Comparison of ENCODE assay signal across 9 cellular contexts in the genomic region with DNA sequence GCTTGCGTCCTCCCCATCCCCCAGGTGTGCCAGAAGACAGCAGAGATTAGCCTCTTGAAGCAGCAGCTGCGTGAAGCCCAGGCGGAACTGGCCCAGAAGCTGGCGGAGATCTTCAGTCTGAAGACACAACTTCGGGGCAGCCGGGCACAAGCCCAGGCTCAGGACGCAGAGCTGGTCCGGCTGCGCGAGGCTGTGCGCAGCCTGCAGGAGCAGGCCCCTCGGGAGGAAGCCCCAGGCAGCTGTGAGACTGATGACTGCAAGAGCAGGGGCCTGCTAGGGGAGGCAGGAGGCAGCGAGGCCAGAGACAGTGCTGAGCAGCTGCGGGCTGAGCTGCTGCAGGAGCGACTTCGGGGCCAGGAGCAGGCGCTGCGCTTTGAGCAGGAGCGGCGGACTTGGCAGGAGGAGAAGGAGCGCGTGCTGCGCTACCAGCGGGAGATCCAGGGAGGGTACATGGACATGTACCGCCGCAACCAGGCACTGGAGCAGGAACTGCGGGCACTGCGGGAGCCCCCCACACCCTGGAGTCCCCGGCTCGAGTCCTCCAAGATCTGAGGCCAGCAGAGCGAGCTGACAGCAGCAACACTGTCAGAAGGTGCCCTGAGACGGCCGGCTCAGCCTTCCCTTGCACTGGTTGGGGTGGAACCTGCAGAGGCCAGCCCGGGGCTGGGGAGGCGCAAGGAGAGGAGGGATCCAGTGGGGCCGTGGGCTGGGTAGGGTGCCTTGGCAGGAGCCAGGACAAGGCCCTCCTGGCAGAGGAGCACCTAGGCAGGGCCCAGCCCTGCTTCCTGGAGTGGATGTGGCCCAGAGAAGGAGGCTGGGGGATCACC. TPM values are rescaled to one million over a fixed set of nuclear protein-coding genes. Genes with fewer than 3 reads are reported as not detected.
DNase-seq lines count a peak whose midpoint lies in the region; ATAC-seq and TF ChIP-seq lines count a peak whose summit lies in the region.
"Had no signal": no experiment of that assay in that cellular context is flagged by ENCODE, and none has a peak within 500 bp of the region (broad histone marks: within the 10 kb centered on the region; RNA-seq: fewer than 3 reads in every experiment).

No MANE protein-coding gene starts in this region.

- DNase-seq in GM23248: peak; percentile 57
- peak; percentile 39 for DNase-seq in lower lobe of right lung
- no peak for DNase-seq in A673 (ENCODE audit: low spot score)
- DNase-seq in activated gamma-delta T cell (lab: John Stamatoyannopoulos, UW): no peak
- DNase-seq in HuH-7 (ENCODE audit: low spot score): no peak

- CTCF ChIA-PET in A673 (lab: Charles Lee): interaction anchor here (0.5 kb wide), 1 partner anchor 1255 kb away, joined by 5 read pairs; no protein-coding TSS in a partner anchor

- TF ChIP-seq CTCF in SU-DHL-6 (IDR thresholded peaks at IDR 0.05; ENCODE audit: insufficient read depth, low read length, poor library complexity, severe bottlenecking) (no peak), lower lobe of right lung (IDR thresholded peaks at IDR 0.05) (no peak), A673 (conservative IDR thresholded peaks at IDR 0.05; ENCODE audit: low read depth, low read length) (no peak)

- BruUV-seq in A673 (replicated peaks; lab: Mats Ljungman, UMichigan): no TSS peak

- H4K20me1 ChIP-seq in BLaER1 treated with 17β-estradiol and CSF1 and Interleukin-3, amounts not matched to agents 10 nM and 100 nM: peaks cover 0 to 71% (median 12%) of the 10 kb centered on the region in 11 experiments; a peak in 10 of 22 replicates
- no peaks in the 10 kb centered on the region for H4K20me1 ChIP-seq in GM23248 (ENCODE audit: insufficient read depth)
- no peaks in the 10 kb centered on the region for H4K20me1 ChIP-seq in SU-DHL-6 (ENCODE audit: low read depth, low read length)

- POLR2A ChIA-PET in A673 (lab: Charles Lee; ENCODE audit: low non-redundant PET): no interaction called here

- no peaks in the 10 kb centered on the region for H3K79me2 ChIP-seq in GM23248 (ENCODE audit: insufficient read depth)
- H3K79me2 ChIP-seq in SU-DHL-6 (ENCODE audit: insufficient read depth, low read length): peaks cover 26% of the 10 kb centered on the region

- peak overlapping the region; percentile 81 to 100 (median 99) for H3K4me2 ChIP-seq in BLaER1 treated with 17β-estradiol and CSF1 and Interleukin-3, amounts not matched to agents 10 nM and 100 nM
- H3K4me2 ChIP-seq in GM23248 (ENCODE audit: unreplicated experiment): peak overlapping the region; percentile 81
- peak overlapping the region; percentile 42 for H3K4me2 ChIP-seq in SU-DHL-6 (ENCODE audit: low read depth, low read length, poor library complexity, severe bottlenecking)
- H3K4me2 ChIP-seq: PC-9 had no signal

- H3K27ac ChIP-seq in BLaER1 treated with 17β-estradiol and CSF1 and Interleukin-3, amounts not matched to agents 10 nM and 100 nM: peak overlapping the region in 8 of 11 experiments; percentile 39 to 94 (median 79); a peak in 16 of 22 replicates
- H3K27ac ChIP-seq in GM23248 (no peak overlapping the region), SU-DHL-6 (ENCODE audit: low read depth, low read length) (peak overlapping the region; percentile 94), lower lobe of right lung (peak overlapping the region; percentile 4), A673 (ENCODE audit: low read depth, low read length, poor library complexity, severe bottlenecking) (no peak overlapping the region)
- H3K27ac ChIP-seq: PC-9 had no signal

- 18 to 20% methylated on average over 34 to 35 of the region's 36 CpGs for WGBS in GM23248 (ENCODE audit: low coverage in 1 of 2, low lambda C conversion rate in 2 of 2, missing lambda C conversion rate in 2 of 2), 2 experiments

- H3K4me3 ChIP-seq in BLaER1 treated with 17β-estradiol and CSF1 and Interleukin-3, amounts not matched to agents 10 nM and 100 nM: peak overlapping the region; percentile 20 to 61 (median 44); a peak in 17 of 20 replicates
- peak overlapping the region; percentile 52 for H3K4me3 ChIP-seq in GM23248
- no peak overlapping the region for H3K4me3 ChIP-seq in SU-DHL-6 (ENCODE audit: insufficient read depth, low read length, poor library complexity, severe bottlenecking)
- H3K4me3 ChIP-seq in lower lobe of right lung: no peak overlapping the region
- H3K4me3 ChIP-seq in A673 (ENCODE audit: low read depth, low read length, poor library complexity, severe bottlenecking): no peak overlapping the region
- H3K4me3 ChIP-seq: PC-9 had no signal

- in situ Hi-C loops in GM23248 (cut with MboI): no loop called here

- peaks cover 63 to 97% (median 94%) of the 10 kb centered on the region in 10 experiments for H3K4me1 ChIP-seq in BLaER1 treated with 17β-estradiol and CSF1 and Interleukin-3, amounts not matched to agents 10 nM and 100 nM
- H3K4me1 ChIP-seq in GM23248 (ENCODE audit: insufficient read depth) (no peaks in the 10 kb centered on the region), lower lobe of right lung (peaks cover 19% of the 10 kb centered on the region), A673 (ENCODE audit: insufficient read depth, low read length, poor library complexity, severe bottlenecking) (peaks cover 1% of the 10 kb centered on the region)

- H3K9me2 ChIP-seq in GM23248 (ENCODE audit: insufficient read depth): no peaks in the 10 kb centered on the region
- no peaks in the 10 kb centered on the region for H3K9me2 ChIP-seq in SU-DHL-6 (replicated peaks; ENCODE audit: insufficient read depth, low read length)

- no peaks in the 10 kb centered on the region for H3K9me3 ChIP-seq in BLaER1 treated with 17β-estradiol and CSF1 and Interleukin-3, amounts not matched to agents 10 nM and 100 nM (replicated peaks in 1 of 11)
- no peaks in the 10 kb centered on the region for H3K9me3 ChIP-seq in GM23248 (ENCODE audit: low read depth)
- H3K9me3 ChIP-seq in SU-DHL-6 (ENCODE audit: insufficient read depth, low read length): no peaks in the 10 kb centered on the region
- no peaks in the 10 kb centered on the region for H3K9me3 ChIP-seq in lower lobe of right lung
- no peaks in the 10 kb centered on the region for H3K9me3 ChIP-seq in A673 (ENCODE audit: low read depth, low read length, poor library complexity, severe bottlenecking)

- H3K9ac ChIP-seq in BLaER1 treated with 17β-estradiol and CSF1 and Interleukin-3, amounts not matched to agents 10 nM and 100 nM: peak overlapping the region in 9 of 11 experiments; percentile 34 to 86 (median 65); a peak in 17 of 22 replicates
- H3K9ac ChIP-seq in GM23248: peak overlapping the region; percentile 13; the same call in 1 of the 2 replicates
- H3K9ac ChIP-seq in SU-DHL-6 (ENCODE audit: low read length): peak overlapping the region; percentile 47

- peak overlapping the region; percentile 74 for H2AFZ ChIP-seq in GM23248
- H2AFZ ChIP-seq in SU-DHL-6 (ENCODE audit: low read depth, low read length, severe bottlenecking): no peak overlapping the region
- H2AFZ ChIP-seq: PC-9 had no signal

- 0 out of 22 replicates have a peak, but pooled peaks cover 0 to 6% (median 0%) of the 10 kb centered on the region in 11 experiments for H3K36me3 ChIP-seq in BLaER1 treated with 17β-estradiol and CSF1 and Interleukin-3, amounts not matched to agents 10 nM and 100 nM
- H3K36me3 ChIP-seq in GM23248 (ENCODE audit: low read depth) (no peaks in the 10 kb centered on the region), SU-DHL-6 (ENCODE audit: low read length) (no peaks in the 10 kb centered on the region), lower lobe of right lung (no peaks in the 10 kb centered on the region), A673 (ENCODE audit: insufficient read depth, low read length, poor library complexity, severe bottlenecking) (no peaks in the 10 kb centered on the region)

- H3F3A ChIP-seq in GM23248 (ENCODE audit: insufficient read depth) (no peaks in the 10 kb centered on the region), SU-DHL-6 (ENCODE audit: insufficient read depth) (peaks cover 48% of the 10 kb centered on the region)

- H3K27me3 ChIP-seq in BLaER1 treated with 17β-estradiol and CSF1 and Interleukin-3, amounts not matched to agents 10 nM and 100 nM: peaks cover 0 to 57% (median 0%) of the 10 kb centered on the region in 11 experiments; a peak in 5 of 22 replicates
- 0 out of 2 replicates have a peak, but pooled peaks cover 3% of the 10 kb centered on the region for H3K27me3 ChIP-seq in GM23248 (replicated peaks; ENCODE audit: insufficient read depth)
- H3K27me3 ChIP-seq in SU-DHL-6 (ENCODE audit: low read length): no peaks in the 10 kb centered on the region
- peaks cover 14% of the 10 kb centered on the region for H3K27me3 ChIP-seq in lower lobe of right lung (ENCODE audit: low read depth)
- no peaks in the 10 kb centered on the region for H3K27me3 ChIP-seq in A673 (replicated peaks; ENCODE audit: insufficient read depth, low read depth, low read length, poor library complexity)

- intact Hi-C loops in lower lobe of right lung (cut with DNase I): no loop called here
- intact Hi-C loops in A673 (cut with micrococcal nuclease; ENCODE audit: unreplicated experiment): no loop called here

- no peak for ATAC-seq in lower lobe of right lung
- no peak for ATAC-seq in GM21360 (IDR thresholded peaks at IDR 0.05; ENCODE audit: unreplicated experiment)

RNA-seq across cellular contexts. Expression of gene N4BP3, which starts 8.3 kb away (rescaled TPM):
- total RNA-seq in GM23248 (2014; rRNA removed; shearing (Covaris generic)): 0.32 and 0.38 TPM in 2 replicates
- polyA plus RNA-seq in GM23248 (2016; fragmentation: Nextera tagmentation; extraction: Ambion mirVana): 0.09 and 0.16 TPM in 2 replicates
- total RNA-seq in lower lobe of right lung (7.9 TPM), A673 (2021) (0.66 and 0.73 TPM in 2 replicates)

RNA-seq across cellular contexts. Expression of gene RMND5B, which starts 9.2 kb away (rescaled TPM):
- 17.5 and 33.9 TPM in 2 replicates for total RNA-seq in GM23248 (2014; rRNA removed; shearing (Covaris generic))
- 19.9 and 20.7 TPM in 2 replicates for polyA plus RNA-seq in GM23248 (2016; fragmentation: Nextera tagmentation; extraction: Ambion mirVana)
- total RNA-seq in lower lobe of right lung: 38.6 TPM
- total RNA-seq in A673 (2021): 37.0 and 38.0 TPM in 2 replicates

RNA-seq across cellular contexts. Expression of gene NHP2, which starts 32.0 kb away (rescaled TPM):
- total RNA-seq in GM23248 (2014; rRNA removed; shearing (Covaris generic)): 203 and 221 TPM in 2 replicates
- 232 and 237 TPM in 2 replicates for polyA plus RNA-seq in GM23248 (2016; fragmentation: Nextera tagmentation; extraction: Ambion mirVana)
- total RNA-seq in lower lobe of right lung (57.5 TPM), A673 (2021) (223 and 232 TPM in 2 replicates)

Comparison
In these comparisons a context has a peak if more than half of its experiments do, and no peak if none do; other contexts are left out.
1. H3K27ac ChIP-seq: peak in BLaER1 treated with 17β-estradiol and CSF1 and Interleukin-3, amounts not matched to agents 10 nM and 100 nM (8 of 11), SU-DHL-6 (single experiment) and lower lobe of right lung (single experiment); none in GM23248 (single experiment) and A673 (single experiment).
2. H3K4me2 ChIP-seq: peak in every context shown above with its lines; median percentile 99 in BLaER1 treated with 17β-estradiol and CSF1 and Interleukin-3, amounts not matched to agents 10 nM and 100 nM; 81 in GM23248; 42 in SU-DHL-6.
3. H3K4me3 ChIP-seq: peak in BLaER1 treated with 17β-estradiol and CSF1 and Interleukin-3, amounts not matched to agents 10 nM and 100 nM (10 of 10) and GM23248 (single experiment); none in SU-DHL-6 (single experiment), lower lobe of right lung (single experiment) and A673 (single experiment).
4. H3K9ac ChIP-seq: peak in every context shown above with its lines; median percentile 65 in BLaER1 treated with 17β-estradiol and CSF1 and Interleukin-3, amounts not matched to agents 10 nM and 100 nM; 47 in SU-DHL-6; 13 in GM23248.
5. DNase-seq: peak in GM23248 (single experiment) and lower lobe of right lung (single experiment); none in A673 (single experiment), activated gamma-delta T cell (single experiment) and HuH-7 (single experiment).